1 cellular context compared by ENCODE assay signal in the genomic region with DNA sequence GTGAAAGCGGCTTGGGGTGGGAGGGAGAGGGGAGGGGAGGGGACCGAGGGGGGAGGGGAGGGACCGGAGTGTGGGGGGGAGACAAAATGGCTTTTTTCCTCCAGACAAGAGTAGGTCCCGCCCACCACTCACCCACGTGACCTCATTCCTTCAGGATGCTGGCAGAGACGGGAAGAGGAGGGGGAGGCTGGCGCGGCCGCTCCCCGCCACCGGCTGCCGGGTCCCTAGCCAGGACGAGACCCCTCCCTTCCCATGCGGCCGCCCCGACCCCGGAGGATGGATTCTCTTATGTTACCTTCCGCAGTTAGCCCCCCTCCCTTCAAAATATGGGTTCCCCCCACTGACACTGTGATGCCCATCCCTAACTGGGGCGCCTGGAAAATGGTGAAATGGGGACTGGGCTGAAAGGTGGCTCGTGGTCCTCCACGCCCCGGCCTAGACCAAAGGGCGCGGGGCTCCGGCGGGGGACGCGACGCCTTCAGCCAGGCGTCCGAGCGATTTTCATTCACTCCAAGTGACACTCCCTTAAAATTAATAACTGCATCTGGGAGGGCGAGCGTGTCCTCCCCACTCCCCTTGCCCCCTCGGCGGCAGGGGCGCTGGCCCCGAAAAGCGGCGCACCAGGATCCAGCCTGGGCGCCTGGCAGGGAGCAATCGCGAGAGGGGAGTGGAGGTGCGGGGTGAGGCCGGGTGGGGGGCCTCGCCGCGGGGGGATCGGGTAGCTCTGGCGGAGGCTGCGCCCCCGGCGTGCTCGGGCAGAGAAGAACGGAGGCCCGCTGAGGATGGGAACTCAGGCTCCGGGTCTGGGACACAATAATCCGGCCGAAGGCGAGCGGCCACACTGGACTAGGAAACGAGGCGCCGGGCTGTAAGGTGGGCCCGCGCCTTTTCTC.
TF ChIP-seq lines count a peak whose summit lies in the region.

A gene (minus strand): TSS at position 8 of the 893 bp plus-strand sequence. CDS start 7,934 bp downstream, outside the sequence.

TF ChIP-seq in HepG2, 621 proteins besides CTCF, POLR2A, EP300 and RAD21 (continued from another document and continues in another):
- TF ChIP-seq, protein P1, sequence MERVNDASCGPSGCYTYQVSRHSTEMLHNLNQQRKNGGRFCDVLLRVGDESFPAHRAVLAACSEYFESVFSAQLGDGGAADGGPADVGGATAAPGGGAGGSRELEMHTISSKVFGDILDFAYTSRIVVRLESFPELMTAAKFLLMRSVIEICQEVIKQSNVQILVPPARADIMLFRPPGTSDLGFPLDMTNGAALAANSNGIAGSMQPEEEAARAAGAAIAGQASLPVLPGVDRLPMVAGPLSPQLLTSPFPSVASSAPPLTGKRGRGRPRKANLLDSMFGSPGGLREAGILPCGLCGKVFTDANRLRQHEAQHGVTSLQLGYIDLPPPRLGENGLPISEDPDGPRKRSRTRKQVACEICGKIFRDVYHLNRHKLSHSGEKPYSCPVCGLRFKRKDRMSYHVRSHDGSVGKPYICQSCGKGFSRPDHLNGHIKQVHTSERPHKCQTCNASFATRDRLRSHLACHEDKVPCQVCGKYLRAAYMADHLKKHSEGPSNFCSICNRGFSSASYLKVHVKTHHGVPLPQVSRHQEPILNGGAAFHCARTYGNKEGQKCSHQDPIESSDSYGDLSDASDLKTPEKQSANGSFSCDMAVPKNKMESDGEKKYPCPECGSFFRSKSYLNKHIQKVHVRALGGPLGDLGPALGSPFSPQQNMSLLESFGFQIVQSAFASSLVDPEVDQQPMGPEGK (CRISPR knock-in tag; IDR thresholded peaks at IDR 0.05), result peak; percentile 78
- TF ChIP-seq, protein P2, sequence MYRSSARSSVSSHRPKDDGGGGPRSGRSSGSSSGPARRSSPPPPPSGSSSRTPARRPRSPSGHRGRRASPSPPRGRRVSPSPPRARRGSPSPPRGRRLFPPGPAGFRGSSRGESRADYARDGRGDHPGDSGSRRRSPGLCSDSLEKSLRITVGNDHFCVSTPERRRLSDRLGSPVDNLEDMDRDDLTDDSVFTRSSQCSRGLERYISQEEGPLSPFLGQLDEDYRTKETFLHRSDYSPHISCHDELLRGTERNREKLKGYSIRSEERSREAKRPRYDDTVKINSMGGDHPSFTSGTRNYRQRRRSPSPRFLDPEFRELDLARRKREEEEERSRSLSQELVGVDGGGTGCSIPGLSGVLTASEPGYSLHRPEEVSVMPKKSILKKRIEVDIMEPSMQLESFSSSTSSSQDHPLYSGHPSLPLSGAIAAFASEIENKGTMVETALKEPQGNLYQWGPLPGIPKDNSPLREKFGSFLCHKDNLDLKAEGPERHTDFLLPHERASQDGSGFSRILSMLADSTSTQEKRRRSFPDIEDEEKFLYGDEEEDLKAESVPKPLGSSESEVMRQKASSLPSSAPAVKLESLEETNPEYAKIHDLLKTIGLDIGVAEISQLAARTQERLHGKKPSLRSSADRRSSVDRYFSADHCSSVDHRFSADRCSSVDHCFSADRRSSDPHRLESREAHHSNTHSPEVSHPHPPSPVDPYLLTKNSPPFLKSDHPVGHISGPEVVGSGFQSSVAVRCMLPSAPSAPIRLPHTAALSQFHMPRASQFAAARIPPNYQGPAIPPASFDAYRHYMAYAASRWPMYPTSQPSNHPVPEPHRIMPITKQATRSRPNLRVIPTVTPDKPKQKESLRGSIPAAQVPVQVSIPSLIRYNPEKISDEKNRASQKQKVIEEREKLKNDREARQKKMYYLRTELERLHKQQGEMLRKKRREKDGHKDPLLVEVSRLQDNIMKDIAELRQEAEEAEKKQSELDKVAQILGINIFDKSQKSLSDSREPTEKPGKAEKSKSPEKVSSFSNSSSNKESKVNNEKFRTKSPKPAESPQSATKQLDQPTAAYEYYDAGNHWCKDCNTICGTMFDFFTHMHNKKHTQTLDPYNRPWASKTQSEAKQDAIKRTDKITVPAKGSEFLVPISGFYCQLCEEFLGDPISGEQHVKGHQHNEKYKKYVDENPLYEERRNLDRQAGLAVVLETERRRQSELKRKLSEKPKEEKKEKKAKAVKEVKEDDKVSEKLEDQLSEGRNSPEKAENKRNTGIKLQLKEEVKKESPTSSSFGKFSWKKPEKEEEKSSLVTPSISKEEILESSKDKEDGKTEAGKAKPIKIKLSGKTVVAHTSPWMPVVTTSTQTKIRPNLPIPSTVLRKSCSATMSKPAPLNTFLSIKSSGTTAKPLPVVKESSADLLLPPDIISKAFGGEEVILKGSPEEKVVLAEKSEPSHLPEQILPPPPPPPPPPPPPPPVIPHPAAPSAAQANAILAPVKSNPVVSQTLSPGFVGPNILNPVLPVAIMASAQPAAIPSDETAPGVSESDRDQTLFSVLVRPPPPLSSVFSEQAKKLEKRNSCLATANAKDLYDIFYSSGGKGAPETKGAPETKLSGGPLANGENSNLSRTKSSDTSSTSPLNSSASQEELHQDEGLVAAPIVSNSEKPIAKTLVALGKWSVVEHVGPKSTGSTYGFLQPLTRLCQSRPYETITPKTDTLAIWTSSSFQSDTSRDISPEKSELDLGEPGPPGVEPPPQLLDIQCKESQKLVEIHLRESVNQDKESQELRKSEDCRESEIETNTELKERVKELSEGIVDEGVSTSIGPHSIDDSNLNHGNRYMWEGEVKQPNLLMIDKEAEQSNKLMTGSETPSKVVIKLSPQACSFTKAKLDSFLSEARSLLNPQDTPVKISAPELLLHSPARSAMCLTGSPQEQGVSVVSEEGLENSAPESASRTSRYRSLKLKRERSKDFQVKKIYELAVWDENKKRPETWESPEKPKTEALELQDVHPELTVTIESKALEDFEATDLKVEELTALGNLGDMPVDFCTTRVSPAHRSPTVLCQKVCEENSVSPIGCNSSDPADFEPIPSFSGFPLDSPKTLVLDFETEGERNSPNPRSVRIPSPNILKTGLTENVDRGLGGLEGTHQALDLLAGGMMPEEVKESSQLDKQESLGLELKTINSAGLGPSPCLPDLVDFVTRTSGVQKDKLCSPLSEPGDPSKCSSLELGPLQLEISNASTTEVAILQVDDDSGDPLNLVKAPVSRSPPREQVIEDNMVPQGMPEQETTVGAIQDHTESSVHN (CRISPR knock-in tag; IDR thresholded peaks at IDR 0.05), result no peak
- TF ChIP-seq, protein P3, sequence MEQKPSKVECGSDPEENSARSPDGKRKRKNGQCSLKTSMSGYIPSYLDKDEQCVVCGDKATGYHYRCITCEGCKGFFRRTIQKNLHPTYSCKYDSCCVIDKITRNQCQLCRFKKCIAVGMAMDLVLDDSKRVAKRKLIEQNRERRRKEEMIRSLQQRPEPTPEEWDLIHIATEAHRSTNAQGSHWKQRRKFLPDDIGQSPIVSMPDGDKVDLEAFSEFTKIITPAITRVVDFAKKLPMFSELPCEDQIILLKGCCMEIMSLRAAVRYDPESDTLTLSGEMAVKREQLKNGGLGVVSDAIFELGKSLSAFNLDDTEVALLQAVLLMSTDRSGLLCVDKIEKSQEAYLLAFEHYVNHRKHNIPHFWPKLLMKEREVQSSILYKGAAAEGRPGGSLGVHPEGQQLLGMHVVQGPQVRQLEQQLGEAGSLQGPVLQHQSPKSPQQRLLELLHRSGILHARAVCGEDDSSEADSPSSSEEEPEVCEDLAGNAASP (CRISPR knock-in tag; IDR thresholded peaks at IDR 0.05; ENCODE audit: borderline replicate concordance), result no peak
- TF ChIP-seq GATAD2A (CRISPR knock-in tag; IDR thresholded peaks at IDR 0.05), result no peak
- TF ChIP-seq U2AF2 (IDR thresholded peaks at IDR 0.05; ENCODE audit: low read depth, low read length), result no peak
- TF ChIP-seq MZF1 (CRISPR knock-in tag; IDR thresholded peaks at IDR 0.05; ENCODE audit: borderline replicate concordance), result 0 out of 2 replicates have a peak, but pooled peaks have one; percentile 62
- TF ChIP-seq, protein P4, sequence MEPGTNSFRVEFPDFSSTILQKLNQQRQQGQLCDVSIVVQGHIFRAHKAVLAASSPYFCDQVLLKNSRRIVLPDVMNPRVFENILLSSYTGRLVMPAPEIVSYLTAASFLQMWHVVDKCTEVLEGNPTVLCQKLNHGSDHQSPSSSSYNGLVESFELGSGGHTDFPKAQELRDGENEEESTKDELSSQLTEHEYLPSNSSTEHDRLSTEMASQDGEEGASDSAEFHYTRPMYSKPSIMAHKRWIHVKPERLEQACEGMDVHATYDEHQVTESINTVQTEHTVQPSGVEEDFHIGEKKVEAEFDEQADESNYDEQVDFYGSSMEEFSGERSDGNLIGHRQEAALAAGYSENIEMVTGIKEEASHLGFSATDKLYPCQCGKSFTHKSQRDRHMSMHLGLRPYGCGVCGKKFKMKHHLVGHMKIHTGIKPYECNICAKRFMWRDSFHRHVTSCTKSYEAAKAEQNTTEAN (CRISPR knock-in tag; conservative IDR thresholded peaks at IDR 0.05), result no peak
- TF ChIP-seq, protein P5, sequence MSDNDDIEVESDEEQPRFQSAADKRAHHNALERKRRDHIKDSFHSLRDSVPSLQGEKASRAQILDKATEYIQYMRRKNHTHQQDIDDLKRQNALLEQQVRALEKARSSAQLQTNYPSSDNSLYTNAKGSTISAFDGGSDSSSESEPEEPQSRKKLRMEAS (IDR thresholded peaks at IDR 0.05), result 0 out of 2 replicates have a peak, but pooled peaks have one; percentile 54
- TF ChIP-seq, protein P6, sequence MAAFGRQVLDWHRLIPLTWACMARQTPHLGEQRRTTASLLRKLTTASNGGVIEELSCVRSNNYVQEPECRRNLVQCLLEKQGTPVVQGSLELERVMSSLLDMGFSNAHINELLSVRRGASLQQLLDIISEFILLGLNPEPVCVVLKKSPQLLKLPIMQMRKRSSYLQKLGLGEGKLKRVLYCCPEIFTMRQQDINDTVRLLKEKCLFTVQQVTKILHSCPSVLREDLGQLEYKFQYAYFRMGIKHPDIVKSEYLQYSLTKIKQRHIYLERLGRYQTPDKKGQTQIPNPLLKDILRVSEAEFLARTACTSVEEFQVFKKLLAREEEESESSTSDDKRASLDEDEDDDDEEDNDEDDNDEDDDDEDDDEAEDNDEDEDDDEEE (CRISPR knock-in tag; IDR thresholded peaks at IDR 0.05), result 0 out of 2 replicates have a peak, but pooled peaks have one; percentile 1
- no peak for TF ChIP-seq ZNF652 (CRISPR knock-in tag; IDR thresholded peaks at IDR 0.05; ENCODE audit: borderline replicate concordance, low read depth)
- TF ChIP-seq MIXL1 (CRISPR knock-in tag; IDR thresholded peaks at IDR 0.05), result no peak
- TF ChIP-seq, protein P7, sequence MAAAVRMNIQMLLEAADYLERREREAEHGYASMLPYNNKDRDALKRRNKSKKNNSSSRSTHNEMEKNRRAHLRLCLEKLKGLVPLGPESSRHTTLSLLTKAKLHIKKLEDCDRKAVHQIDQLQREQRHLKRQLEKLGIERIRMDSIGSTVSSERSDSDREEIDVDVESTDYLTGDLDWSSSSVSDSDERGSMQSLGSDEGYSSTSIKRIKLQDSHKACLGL (CRISPR knock-in tag; IDR thresholded peaks at IDR 0.05), result no peak
- no peak for TF ChIP-seq GATA4 (IDR thresholded peaks at IDR 0.05; ENCODE audit: borderline replicate concordance, low read depth)
- TF ChIP-seq, protein P8, sequence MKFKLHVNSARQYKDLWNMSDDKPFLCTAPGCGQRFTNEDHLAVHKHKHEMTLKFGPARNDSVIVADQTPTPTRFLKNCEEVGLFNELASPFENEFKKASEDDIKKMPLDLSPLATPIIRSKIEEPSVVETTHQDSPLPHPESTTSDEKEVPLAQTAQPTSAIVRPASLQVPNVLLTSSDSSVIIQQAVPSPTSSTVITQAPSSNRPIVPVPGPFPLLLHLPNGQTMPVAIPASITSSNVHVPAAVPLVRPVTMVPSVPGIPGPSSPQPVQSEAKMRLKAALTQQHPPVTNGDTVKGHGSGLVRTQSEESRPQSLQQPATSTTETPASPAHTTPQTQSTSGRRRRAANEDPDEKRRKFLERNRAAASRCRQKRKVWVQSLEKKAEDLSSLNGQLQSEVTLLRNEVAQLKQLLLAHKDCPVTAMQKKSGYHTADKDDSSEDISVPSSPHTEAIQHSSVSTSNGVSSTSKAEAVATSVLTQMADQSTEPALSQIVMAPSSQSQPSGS (CRISPR knock-in tag; IDR thresholded peaks at IDR 0.05), result no peak
- peak; percentile 26; the same call in 1 of the 2 replicates for TF ChIP-seq MYC (CRISPR knock-in tag; IDR thresholded peaks at IDR 0.05; ENCODE audit: borderline replicate concordance)
- TF ChIP-seq NFE2 (CRISPR knock-in tag; IDR thresholded peaks at IDR 0.05), result no peak
- TF ChIP-seq SP5 (CRISPR knock-in tag; IDR thresholded peaks at IDR 0.05; ENCODE audit: borderline replicate concordance, low read depth), result 0 out of 2 replicates have a peak, but pooled peaks have one; percentile 42
- TF ChIP-seq, protein P9, sequence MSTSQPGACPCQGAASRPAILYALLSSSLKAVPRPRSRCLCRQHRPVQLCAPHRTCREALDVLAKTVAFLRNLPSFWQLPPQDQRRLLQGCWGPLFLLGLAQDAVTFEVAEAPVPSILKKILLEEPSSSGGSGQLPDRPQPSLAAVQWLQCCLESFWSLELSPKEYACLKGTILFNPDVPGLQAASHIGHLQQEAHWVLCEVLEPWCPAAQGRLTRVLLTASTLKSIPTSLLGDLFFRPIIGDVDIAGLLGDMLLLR (CRISPR knock-in tag; IDR thresholded peaks at IDR 0.05), result no peak
- TF ChIP-seq SRSF4 (IDR thresholded peaks at IDR 0.05; ENCODE audit: low read depth, low read length, poor library complexity, severe bottlenecking), result no peak
- no peak for TF ChIP-seq ZNF557 (CRISPR knock-in tag; IDR thresholded peaks at IDR 0.05)
- no peak for TF ChIP-seq JDP2 (CRISPR knock-in tag; IDR thresholded peaks at IDR 0.05; ENCODE audit: borderline replicate concordance)
- TF ChIP-seq SAP130 (CRISPR knock-in tag; IDR thresholded peaks at IDR 0.05; ENCODE audit: low read depth), result peak; percentile 70
- TF ChIP-seq HDAC6 (IDR thresholded peaks at IDR 0.05; ENCODE audit: low read depth, low read length), result no peak
- no peak for TF ChIP-seq ZNF24 (IDR thresholded peaks at IDR 0.05)
- TF ChIP-seq, protein P10, sequence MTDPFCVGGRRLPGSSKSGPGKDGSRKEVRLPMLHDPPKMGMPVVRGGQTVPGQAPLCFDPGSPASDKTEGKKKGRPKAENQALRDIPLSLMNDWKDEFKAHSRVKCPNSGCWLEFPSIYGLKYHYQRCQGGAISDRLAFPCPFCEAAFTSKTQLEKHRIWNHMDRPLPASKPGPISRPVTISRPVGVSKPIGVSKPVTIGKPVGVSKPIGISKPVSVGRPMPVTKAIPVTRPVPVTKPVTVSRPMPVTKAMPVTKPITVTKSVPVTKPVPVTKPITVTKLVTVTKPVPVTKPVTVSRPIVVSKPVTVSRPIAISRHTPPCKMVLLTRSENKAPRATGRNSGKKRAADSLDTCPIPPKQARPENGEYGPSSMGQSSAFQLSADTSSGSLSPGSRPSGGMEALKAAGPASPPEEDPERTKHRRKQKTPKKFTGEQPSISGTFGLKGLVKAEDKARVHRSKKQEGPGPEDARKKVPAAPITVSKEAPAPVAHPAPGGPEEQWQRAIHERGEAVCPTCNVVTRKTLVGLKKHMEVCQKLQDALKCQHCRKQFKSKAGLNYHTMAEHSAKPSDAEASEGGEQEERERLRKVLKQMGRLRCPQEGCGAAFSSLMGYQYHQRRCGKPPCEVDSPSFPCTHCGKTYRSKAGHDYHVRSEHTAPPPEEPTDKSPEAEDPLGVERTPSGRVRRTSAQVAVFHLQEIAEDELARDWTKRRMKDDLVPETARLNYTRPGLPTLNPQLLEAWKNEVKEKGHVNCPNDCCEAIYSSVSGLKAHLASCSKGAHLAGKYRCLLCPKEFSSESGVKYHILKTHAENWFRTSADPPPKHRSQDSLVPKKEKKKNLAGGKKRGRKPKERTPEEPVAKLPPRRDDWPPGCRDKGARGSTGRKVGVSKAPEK (CRISPR knock-in tag; IDR thresholded peaks at IDR 0.05; ENCODE audit: borderline replicate concordance), result 0 out of 2 replicates have a peak, but pooled peaks have one; percentile 28
- TF ChIP-seq ZNF547 (CRISPR knock-in tag; IDR thresholded peaks at IDR 0.05), result no peak
- no peak for TF ChIP-seq SMARCE1 (IDR thresholded peaks at IDR 0.05; ENCODE audit: borderline replicate concordance)
- TF ChIP-seq KDM4B (CRISPR knock-in tag; IDR thresholded peaks at IDR 0.05), result no peak
- no peak for TF ChIP-seq NFKB2 (CRISPR knock-in tag; IDR thresholded peaks at IDR 0.05; ENCODE audit: borderline replicate concordance)
- no peak for TF ChIP-seq AKAP8 (CRISPR knock-in tag; IDR thresholded peaks at IDR 0.05)
- no peak for TF ChIP-seq STAG1 (CRISPR knock-in tag; IDR thresholded peaks at IDR 0.05)
- TF ChIP-seq ZNF333 (CRISPR knock-in tag; IDR thresholded peaks at IDR 0.05; ENCODE audit: borderline replicate concordance), result 0 out of 2 replicates have a peak, but pooled peaks have one; percentile 1
- peak; percentile 76; the same call in 1 of the 2 replicates for TF ChIP-seq RAD51 (IDR thresholded peaks at IDR 0.05; ENCODE audit: borderline replicate concordance)
- TF ChIP-seq NKX3-1 (CRISPR knock-in tag; IDR thresholded peaks at IDR 0.05), result no peak
